8 cellular contexts compared by ENCODE assay signal in the genomic region with DNA sequence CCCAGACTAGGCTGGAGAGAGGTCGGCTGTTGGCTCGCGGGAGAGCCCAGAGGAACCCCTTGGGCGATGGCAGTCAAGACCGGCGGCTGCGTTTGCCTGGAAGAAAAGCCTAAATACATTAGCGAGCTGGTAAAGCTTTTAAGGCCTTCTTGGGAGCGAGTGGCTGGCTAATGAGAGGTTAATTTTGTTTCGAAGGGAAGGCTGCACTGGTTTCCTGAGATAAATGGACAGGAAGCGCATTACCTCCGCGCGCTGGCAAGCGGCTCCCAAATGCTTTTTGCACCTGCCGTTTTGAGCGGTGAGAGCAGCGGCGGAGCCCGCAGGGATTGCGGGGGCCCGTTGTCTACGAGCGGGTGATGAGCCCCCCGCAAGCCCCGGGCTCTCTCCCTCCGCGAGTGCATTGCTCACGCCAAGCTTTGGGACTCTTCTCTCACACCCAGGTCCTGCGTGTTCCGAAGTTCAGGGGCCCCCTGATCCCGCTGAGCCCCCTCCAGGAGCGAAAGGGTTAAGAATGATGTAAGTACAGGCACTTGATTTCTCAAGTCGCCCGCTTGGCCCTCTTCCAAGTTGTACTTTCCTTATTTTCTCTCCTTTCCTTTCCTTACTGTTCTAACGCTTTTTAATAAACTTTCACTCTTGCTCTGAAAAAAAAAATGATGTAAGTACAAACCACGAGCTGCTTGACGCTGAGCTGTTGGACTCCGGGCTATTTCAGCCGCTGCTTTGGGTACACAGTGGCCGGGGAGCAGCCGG. TPM values are rescaled to one million over a fixed set of nuclear protein-coding genes. Genes with fewer than 3 reads are reported as not detected.
A peak's percentile ranks its signal among the peaks of the same experiment; 100 is the strongest.
DNase-seq lines count a peak whose midpoint lies in the region; ATAC-seq lines count a peak whose summit lies in the region.

No MANE protein-coding gene starts in this region.

- no peak for ATAC-seq in activated CD4-positive, alpha-beta T cell treated with anti-CD3 and anti-CD28 coated beads for 36 hours
- no peak for ATAC-seq in activated T-helper 17 cell treated with anti-CD3 and anti-CD28 coated beads, Interleukin-2, amount 50 U/mL, for 72 hours (replicated peaks)
- no peak for ATAC-seq in HG03025 (IDR thresholded peaks at IDR 0.05; ENCODE audit: low FRiP score, unreplicated experiment)

- CTCF ChIA-PET in activated CD4-positive, alpha-beta T cell treated with anti-CD3 and anti-CD28 coated beads for 36 hours (lab: Charles Lee) = interaction anchor here (0.9 to 4.4 kb wide), 19 partner anchors 8 to 1588 kb away, joined by 3 to 38 read pairs (median 3); no protein-coding TSS in a partner anchor

- peaks cover 46% of the 10 kb centered on the region for H3K4me1 Mint-ChIP-seq in activated CD4-positive, alpha-beta T cell treated with anti-CD3 and anti-CD28 coated beads for 36 hours
- peaks cover 28% of the 10 kb centered on the region for H3K4me1 Mint-ChIP-seq in activated T-helper 17 cell treated with anti-CD3 and anti-CD28 coated beads, Interleukin-2, amount 50 U/mL, for 72 hours

- H3K9me3 Mint-ChIP-seq in activated CD4-positive, alpha-beta T cell treated with anti-CD3 and anti-CD28 coated beads for 36 hours (ENCODE audit: low read depth) = no peaks in the 10 kb centered on the region
- H3K9me3 Mint-ChIP-seq in activated T-helper 17 cell treated with anti-CD3 and anti-CD28 coated beads, Interleukin-2, amount 50 U/mL, for 72 hours = no peaks in the 10 kb centered on the region

- POLR2A ChIA-PET in activated CD4-positive, alpha-beta T cell treated with anti-CD3 and anti-CD28 coated beads for 36 hours (lab: Charles Lee) = interaction anchor here (0.6 to 1.2 kb wide), 2 partner anchors 160 to 167 kb away, joined by 3 to 4 read pairs; no protein-coding TSS in a partner anchor

- peaks cover 2% of the 10 kb centered on the region for H3K36me3 Mint-ChIP-seq in activated CD4-positive, alpha-beta T cell treated with anti-CD3 and anti-CD28 coated beads for 36 hours (ENCODE audit: low read depth)
- peaks cover 6% of the 10 kb centered on the region for H3K36me3 Mint-ChIP-seq in activated T-helper 17 cell treated with anti-CD3 and anti-CD28 coated beads, Interleukin-2, amount 50 U/mL, for 72 hours (ENCODE audit: low read depth)

- peak; percentile 47 for DNase-seq in activated CD4-positive, alpha-beta T cell treated with anti-CD3 and anti-CD28 coated beads for 36 hours
- DNase-seq in activated CD4-positive, alpha-beta T cell treated with anti-CD3 and anti-CD28 coated beads for 1 hour = no peak
- DNase-seq in NCI-H345 treated with DMSO at 0.1 percent for 48 hours (lab: John Stamatoyannopoulos, UW; ENCODE audit: unreplicated experiment) (peak; percentile 60), glomerular visceral epithelial cell (ENCODE audit: extremely low spot score) (peak; percentile 68), occipital lobe (lab: John Stamatoyannopoulos, UW) (peak; percentile 15), epidermal melanocyte (ENCODE audit: insufficient read length, low spot score) (no peak)

- H3K27ac Mint-ChIP-seq in activated CD4-positive, alpha-beta T cell treated with anti-CD3 and anti-CD28 coated beads for 36 hours = peak overlapping the region; percentile 73
- peak overlapping the region; percentile 83 for H3K27ac Mint-ChIP-seq in activated T-helper 17 cell treated with anti-CD3 and anti-CD28 coated beads, Interleukin-2, amount 50 U/mL, for 72 hours

- H3K27me3 Mint-ChIP-seq in activated CD4-positive, alpha-beta T cell treated with anti-CD3 and anti-CD28 coated beads for 36 hours = peaks cover 37% of the 10 kb centered on the region
- H3K27me3 Mint-ChIP-seq in activated T-helper 17 cell treated with anti-CD3 and anti-CD28 coated beads, Interleukin-2, amount 50 U/mL, for 72 hours = peaks cover 7% of the 10 kb centered on the region

- intact Hi-C loops in activated CD4-positive, alpha-beta T cell treated with anti-CD3 and anti-CD28 coated beads for 36 hours (cut with DNase I, micrococcal nuclease) = loop anchor here (2.0 to 5.0 kb wide), 4 partner anchors 292 to 1893 kb away; a partner anchor contains a TSS

- peak overlapping the region; percentile 76 for H3K4me3 Mint-ChIP-seq in activated CD4-positive, alpha-beta T cell treated with anti-CD3 and anti-CD28 coated beads for 36 hours
- peak overlapping the region; percentile 98 for H3K4me3 Mint-ChIP-seq in activated T-helper 17 cell treated with anti-CD3 and anti-CD28 coated beads, Interleukin-2, amount 50 U/mL, for 72 hours

RNA-seq across cellular contexts. Expression of a gene that starts 3.1 kb away (rescaled TPM):
- 1 to 10 TPM; 2.8 to 2.9 TPM for total RNA-seq in activated CD4-positive, alpha-beta T cell treated with anti-CD3 and anti-CD28 coated beads for 36 hours
- total RNA-seq in activated T-helper 17 cell treated with anti-CD3 and anti-CD28 coated beads, Interleukin-2, amount 50 U/mL, for 72 hours = 1 to 10 TPM; 2.0 to 4.1 TPM
- 51.9 TPM for total RNA-seq in occipital lobe

Comparison
In these comparisons a context has a peak if more than half of its experiments do, and no peak if none do; other contexts are left out.
1. DNase-seq: peak in activated CD4-positive, alpha-beta T cell treated with anti-CD3 and anti-CD28 coated beads for 36 hours (single experiment), NCI-H345 treated with DMSO at 0.1 percent for 48 hours (single experiment), glomerular visceral epithelial cell (single experiment) and occipital lobe (single experiment); none in activated CD4-positive, alpha-beta T cell treated with anti-CD3 and anti-CD28 coated beads for 1 hour (single experiment) and epidermal melanocyte (single experiment).
2. RNA of a gene that starts 3.1 kb away (total RNA-seq): 51.9 TPM in occipital lobe (single experiment); 2.0 to 4.1 TPM in activated T-helper 17 cell treated with anti-CD3 and anti-CD28 coated beads, Interleukin-2, amount 50 U/mL, for 72 hours and 2.8 to 2.9 TPM in activated CD4-positive, alpha-beta T cell treated with anti-CD3 and anti-CD28 coated beads for 36 hours; every median in the first group is over 10 times any median in the second.